In genomic region chr3:118806423-118806822, GRCh38 we compare ENCODE assay signal across 27 cellular contexts.
"Had no signal": no experiment of that assay in that cellular context is flagged by ENCODE, and none has a peak within 500 bp of the region (broad histone marks: within the 10 kb centered on the region; RNA-seq: fewer than 3 reads in every experiment).

No MANE protein-coding gene starts in this region.

- H3K9me3 ChIP-seq: ovary, psoas muscle, right lobe of liver, sigmoid colon, stomach, thoracic aorta, thyroid gland, tibial nerve, upper lobe of left lung, vagina had no signal

- H3K27ac Mint-ChIP-seq: nephron; neural progenitor cell; progenitor cell of endocrine pancreas; stimulated activated effector memory CD8-positive, alpha-beta T cell treated with anti-CD3 and anti-CD28 coated beads, Interleukin-12 subunit alpha, Interleukin-12 subunit beta, amount 100 ng/mL, for 72 hours; stimulated activated naive B cell treated with anti-CD40 and anti-IgM and Interleukin-4, amounts not matched to agents 10 μg/mL and 1 μg/mL and 100 μg/mL, for 72 hours; stimulated activated naive CD8-positive, alpha-beta T cell treated with anti-CD3 and anti-CD28 coated beads, Interleukin-15, Interleukin-2, amounts not matched to agents 100 ng/mL and 50 ng/mL, for 24 hours had no signal

- H3K27me3 ChIP-seq: neural progenitor cell, ovary, right lobe of liver, sigmoid colon, stomach, thyroid gland, tibial nerve, upper lobe of left lung, vagina had no signal

- DNase-seq: occipital lobe; ovary; posterior cingulate gyrus; psoas muscle; right cardiac atrium; right lobe of liver; sigmoid colon; small intestine; stimulated activated CD4-positive, alpha-beta T cell treated with anti-CD3 and anti-CD28 coated beads, Interleukin-15, amount 100 ng/mL, for 24 hours; stimulated activated CD4-positive, alpha-beta T cell treated with anti-CD3 and anti-CD28 coated beads, Interleukin-2, amount 100 ng/mL, for 24 hours; stimulated activated CD4-positive, alpha-beta T cell treated with anti-CD3 and anti-CD28 coated beads, Interleukin-2, amount 100 ng/mL, for 48 hours; stimulated activated CD4-positive, alpha-beta T cell treated with anti-CD3 and anti-CD28 coated beads, Interleukin-4, amount 100 ng/mL, for 24 hours; stimulated activated naive B cell treated with anti-CD40 and anti-IgM and Interleukin-4, amounts not matched to agents 10 μg/mL and 1 μg/mL and 100 μg/mL, for 72 hours; stimulated activated naive CD4-positive, alpha-beta T cell treated with Interleukin-2 at 50 U/mL for 16 hours; stomach; thyroid gland; trophoblast cell; upper lobe of left lung had no signal

- H2AFZ ChIP-seq: neural progenitor cell, parathyroid adenoma had no signal

- ATAC-seq: psoas muscle; right cardiac atrium; right lobe of liver; stimulated activated effector memory CD8-positive, alpha-beta T cell treated with anti-CD3 and anti-CD28 coated beads, Interleukin-12 subunit alpha, Interleukin-12 subunit beta, amount 100 ng/mL, for 72 hours; stimulated activated naive B cell treated with anti-CD40 and anti-IgM and Interleukin-4, amounts not matched to agents 10 μg/mL and 1 μg/mL and 100 μg/mL, for 72 hours had no signal

- H3K27ac ChIP-seq: neural progenitor cell, ovary, parathyroid adenoma, psoas muscle, right lobe of liver, sigmoid colon, stomach, thoracic aorta, thyroid gland, tibial nerve, upper lobe of left lung, vagina had no signal

- H3K4me2 ChIP-seq: neural progenitor cell had no signal

- H3K4me1 ChIP-seq: neural progenitor cell, parathyroid adenoma, psoas muscle, right lobe of liver, sigmoid colon, stomach, thyroid gland, tibial nerve, upper lobe of left lung, vagina had no signal

- H3K4me3 Mint-ChIP-seq: nephron; neural progenitor cell; stimulated activated effector memory CD8-positive, alpha-beta T cell treated with anti-CD3 and anti-CD28 coated beads, Interleukin-12 subunit alpha, Interleukin-12 subunit beta, amount 100 ng/mL, for 72 hours; stimulated activated naive B cell treated with anti-CD40 and anti-IgM and Interleukin-4, amounts not matched to agents 10 μg/mL and 1 μg/mL and 100 μg/mL, for 72 hours; stimulated activated naive CD8-positive, alpha-beta T cell treated with anti-CD3 and anti-CD28 coated beads, Interleukin-15, Interleukin-2, amounts not matched to agents 100 ng/mL and 50 ng/mL, for 24 hours had no signal

- H3K27me3 Mint-ChIP-seq: progenitor cell of endocrine pancreas had no signal

- H3K9me3 Mint-ChIP-seq: stimulated activated effector memory CD8-positive, alpha-beta T cell treated with anti-CD3 and anti-CD28 coated beads, Interleukin-12 subunit alpha, Interleukin-12 subunit beta, amount 100 ng/mL, for 72 hours had no signal

- H3K4me1 Mint-ChIP-seq: nephron; stimulated activated effector memory CD8-positive, alpha-beta T cell treated with anti-CD3 and anti-CD28 coated beads, Interleukin-12 subunit alpha, Interleukin-12 subunit beta, amount 100 ng/mL, for 72 hours had no signal

- H3K79me2 ChIP-seq: parathyroid adenoma had no signal

- H3K36me3 ChIP-seq: neural progenitor cell, ovary, right lobe of liver, sigmoid colon, stomach, thoracic aorta, thyroid gland, tibial nerve, upper lobe of left lung, vagina had no signal

- H3K4me3 ChIP-seq: neural progenitor cell, ovary, psoas muscle, right lobe of liver, sigmoid colon, stomach, thoracic aorta, thyroid gland, tibial nerve, upper lobe of left lung, vagina had no signal

- H3K36me3 Mint-ChIP-seq: neural progenitor cell; stimulated activated effector memory CD8-positive, alpha-beta T cell treated with anti-CD3 and anti-CD28 coated beads, Interleukin-12 subunit alpha, Interleukin-12 subunit beta, amount 100 ng/mL, for 72 hours; stimulated activated naive B cell treated with anti-CD40 and anti-IgM and Interleukin-4, amounts not matched to agents 10 μg/mL and 1 μg/mL and 100 μg/mL, for 72 hours had no signal

- H3K9ac ChIP-seq: neural progenitor cell, parathyroid adenoma had no signal
